Comparison of ENCODE assay signal across 9 cellular contexts in the genomic region with DNA sequence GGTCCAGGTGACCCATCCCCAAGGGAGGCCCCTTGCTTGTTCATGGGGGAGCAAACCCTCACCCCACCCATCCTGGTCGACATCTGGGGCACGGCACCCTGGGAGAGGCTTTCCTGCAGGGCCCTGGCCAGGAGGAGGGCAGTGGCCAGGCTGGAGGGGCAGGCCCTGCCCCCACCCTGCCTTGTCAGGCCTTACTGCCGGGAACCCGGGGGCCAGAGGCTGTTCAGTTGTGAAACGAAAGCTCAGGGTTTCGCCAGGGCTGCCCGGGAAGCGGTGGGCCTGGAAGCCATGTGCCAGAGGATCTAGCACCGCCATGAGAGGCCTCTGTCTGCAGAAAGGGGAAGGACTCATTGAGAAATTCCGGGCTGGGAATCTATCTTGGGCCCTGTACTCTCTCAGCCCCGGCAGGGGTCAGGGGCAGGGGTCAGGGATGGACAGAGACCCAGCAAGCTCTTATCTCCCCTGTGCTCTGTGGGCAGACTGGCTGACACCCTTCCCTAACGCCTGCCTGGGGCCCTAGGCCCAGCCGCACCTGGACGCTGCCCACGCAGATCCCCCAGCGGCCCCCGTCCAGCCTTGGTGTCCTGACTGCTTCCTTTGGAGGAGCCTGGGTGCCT. TPM values are rescaled to one million over a fixed set of nuclear protein-coding genes. Genes with fewer than 3 reads are reported as not detected.
DNase-seq lines count a peak whose midpoint lies in the region; ATAC-seq lines count a peak whose summit lies in the region.
"Had no signal": no experiment of that assay in that cellular context is flagged by ENCODE, and none has a peak within 500 bp of the region (broad histone marks: within the 10 kb centered on the region; RNA-seq: fewer than 3 reads in every experiment).

No MANE protein-coding gene starts in this region.

- no peaks in the 10 kb centered on the region for H3K27me3 Mint-ChIP-seq in activated naive CD4-positive, alpha-beta T cell treated with anti-CD3 and anti-CD28 coated beads for 36 hours (ENCODE audit: low read depth)
- no peaks in the 10 kb centered on the region for H3K27me3 Mint-ChIP-seq in memory B cell

- no peaks in the 10 kb centered on the region for H3K9me3 Mint-ChIP-seq in activated naive CD4-positive, alpha-beta T cell treated with anti-CD3 and anti-CD28 coated beads for 36 hours
- H3K9me3 Mint-ChIP-seq in memory B cell = no peaks in the 10 kb centered on the region
- H3K9me3 Mint-ChIP-seq: CD8-positive, alpha-beta T cell had no signal

- peak; percentile 39 for DNase-seq in activated naive CD4-positive, alpha-beta T cell treated with anti-CD3 and anti-CD28 coated beads for 36 hours
- no peak for DNase-seq in activated naive CD4-positive, alpha-beta T cell (lab: John Stamatoyannopoulos, UW)
- peak in 1 of 61 donors; percentile 66 for DNase-seq in caudate nucleus (lab: John Stamatoyannopoulos, UW)
- DNase-seq in memory B cell (ENCODE audit: low spot score in 2 of 2) = no peak
- no peak for DNase-seq in effector CD8-positive, alpha-beta T cell (lab: John Stamatoyannopoulos, UW)
- DNase-seq in COLO668 (lab: John Stamatoyannopoulos, UW; ENCODE audit: unreplicated experiment) = no peak
- DNase-seq in GM03348 (ENCODE audit: low spot score) = no peak

- H3K4me3 Mint-ChIP-seq in activated naive CD4-positive, alpha-beta T cell treated with anti-CD3 and anti-CD28 coated beads for 36 hours = peak overlapping the region; percentile 43
- H3K4me3 Mint-ChIP-seq in memory B cell = no peak overlapping the region
- H3K4me3 Mint-ChIP-seq: CD8-positive, alpha-beta T cell had no signal

- ATAC-seq in memory B cell (ENCODE audit: low read depth) = no peak
- ATAC-seq: CD8-positive, alpha-beta T cell had no signal

- no peak overlapping the region for H3K4me3 ChIP-seq in urinary bladder (ENCODE audit: low read depth, low read length)

- H3K4me1 ChIP-seq in urinary bladder (ENCODE audit: insufficient read depth) = peaks cover 5% of the 10 kb centered on the region

- H3K27ac ChIP-seq in caudate nucleus (ENCODE audit: low read depth, low read length) (peak overlapping the region; percentile 90), urinary bladder (ENCODE audit: low read depth) (peak overlapping the region; percentile 60)

- H3K4me1 Mint-ChIP-seq in activated naive CD4-positive, alpha-beta T cell treated with anti-CD3 and anti-CD28 coated beads for 36 hours (ENCODE audit: low read depth) = peaks cover 45% of the 10 kb centered on the region
- peaks cover 39% of the 10 kb centered on the region for H3K4me1 Mint-ChIP-seq in memory B cell

- peak overlapping the region; percentile 68 for H3K27ac Mint-ChIP-seq in activated naive CD4-positive, alpha-beta T cell treated with anti-CD3 and anti-CD28 coated beads for 36 hours
- peak overlapping the region; percentile 96 for H3K27ac Mint-ChIP-seq in memory B cell

- CTCF ChIA-PET in activated naive CD4-positive, alpha-beta T cell treated with anti-CD3 and anti-CD28 coated beads for 36 hours (lab: Charles Lee) = interaction anchor here (0.6 to 1.6 kb wide), 4 partner anchors 10 to 64 kb away, joined by 4 to 7 read pairs (median 6); no protein-coding TSS in a partner anchor

- peaks cover 4% of the 10 kb centered on the region for H3K36me3 ChIP-seq in urinary bladder (ENCODE audit: insufficient read depth)

- intact Hi-C loops in activated naive CD4-positive, alpha-beta T cell treated with anti-CD3 and anti-CD28 coated beads for 36 hours (cut with micrococcal nuclease) = no loop called here

- peaks cover 34% of the 10 kb centered on the region for H3K36me3 Mint-ChIP-seq in activated naive CD4-positive, alpha-beta T cell treated with anti-CD3 and anti-CD28 coated beads for 36 hours (ENCODE audit: low read depth)
- peaks cover under 1% of the 10 kb centered on the region for H3K36me3 Mint-ChIP-seq in memory B cell

- WGBS in urinary bladder = 69% methylated on average over 17 of the region's 17 CpGs

RNA-seq across cellular contexts. Expression of a gene that starts 6.3 kb away (rescaled TPM):
- 100 to 1,000 TPM; 202 to 210 TPM for total RNA-seq in activated naive CD4-positive, alpha-beta T cell treated with anti-CD3 and anti-CD28 coated beads for 36 hours
- 17.1 TPM for total RNA-seq in urinary bladder
- polyA plus RNA-seq in urinary bladder = 74.5 TPM

RNA-seq across cellular contexts. Expression of a gene that starts 45.7 kb away (rescaled TPM):
- under 1 TPM; 0.12 to 0.15 TPM for total RNA-seq in activated naive CD4-positive, alpha-beta T cell treated with anti-CD3 and anti-CD28 coated beads for 36 hours
- total RNA-seq in urinary bladder = not detected
- 0.01 TPM for polyA plus RNA-seq in urinary bladder
- total RNA-seq: CD8-positive, alpha-beta T cell had no signal

RNA-seq across cellular contexts. Expression of a gene that starts 48.4 kb away (rescaled TPM):
- total RNA-seq in activated naive CD4-positive, alpha-beta T cell treated with anti-CD3 and anti-CD28 coated beads for 36 hours = 10 to 100 TPM; 15.3 to 16.2 TPM
- total RNA-seq in urinary bladder = 19.3 TPM
- 37.3 TPM for polyA plus RNA-seq in urinary bladder

RNA-seq across cellular contexts. Expression of a gene that starts 48.6 kb away (rescaled TPM):
- total RNA-seq in activated naive CD4-positive, alpha-beta T cell treated with anti-CD3 and anti-CD28 coated beads for 36 hours = 1 to 10 TPM; 7.4 to 9.6 TPM
- total RNA-seq in urinary bladder = 20.4 TPM
- polyA plus RNA-seq in urinary bladder = 18.5 TPM

Comparison
In these comparisons a context has a peak if more than half of its experiments do, and no peak if none do; other contexts are left out.
1. RNA of a gene that starts 6.3 kb away (total RNA-seq): 202 to 210 TPM in activated naive CD4-positive, alpha-beta T cell treated with anti-CD3 and anti-CD28 coated beads for 36 hours; 17.1 TPM in urinary bladder (single experiment); every median in the first group is over 10 times any median in the second.